Comparison of ENCODE assay signal across 21 cellular contexts in genomic region chr4:2051086-2051485, GRCh38.
"Had no signal": no experiment of that assay in that cellular context is flagged by ENCODE, and none has a peak within 500 bp of the region (broad histone marks: within the 10 kb centered on the region; RNA-seq: fewer than 3 reads in every experiment).

No MANE protein-coding gene starts in this region.

- H3K9me3 ChIP-seq: heart left ventricle, suprapubic skin, transverse colon had no signal

- H3K36me3 ChIP-seq: cardiac muscle cell, heart left ventricle, suprapubic skin, transverse colon had no signal

- H3K27me3 ChIP-seq: dorsolateral prefrontal cortex had no signal

- ATAC-seq: activated T-helper 17 cell treated with anti-CD3 and anti-CD28 coated beads, Interleukin-2, amount 50 U/mL, for 72 hours; heart left ventricle; right cardiac atrium; SK-N-SH treated with all-trans-retinoic acid at 6 μM for 48 hours; T-cell had no signal

- H3K4me1 ChIP-seq: heart left ventricle had no signal

- H3K27ac ChIP-seq: cardiac muscle cell, dorsolateral prefrontal cortex, heart left ventricle, skin epidermis, suprapubic skin, transverse colon had no signal

- H3K4me3 ChIP-seq: cardiac muscle cell, dorsolateral prefrontal cortex, heart left ventricle, lung, skin epidermis, suprapubic skin, transverse colon had no signal

- DNase-seq: activated B cell treated with CpG ODN at 0.5 μM for 24 hours; activated CD4-positive, alpha-beta memory T cell treated with anti-CD3 and anti-CD28 coated beads for 36 hours; activated CD4-positive, alpha-beta T cell treated with anti-CD3 and anti-CD28 coated beads for 4 hours; activated naive CD4-positive, alpha-beta T cell; activated naive CD8-positive, alpha-beta T cell treated with anti-CD3 and anti-CD28 coated beads, Interleukin-2, amount 10 ng/mL, durations not matched to agents 7 days and 5 days; activated T-cell treated with anti-CD3 and anti-CD28 coated beads for 4 hours; amygdala; immature natural killer cell; midbrain; right cardiac atrium; stimulated activated CD4-positive, alpha-beta T cell treated with anti-CD3 and anti-CD28 coated beads, Interleukin-2, amount 100 ng/mL, for 48 hours; transverse colon had no signal
